In genomic region chr7:112206238-112207105, GRCh38 we compare ENCODE assay signal across 8 cellular contexts. TPM values are rescaled to one million over a fixed set of nuclear protein-coding genes. Genes with fewer than 3 reads are reported as not detected.
DNase-seq lines count a peak whose midpoint lies in the region; ATAC-seq and TF ChIP-seq lines count a peak whose summit lies in the region.

DOCK4 (minus strand) TSS chr7:112206399; CDS start chr7:112206138, 261 bp downstream.
ZNF277 (plus strand) TSS chr7:112206695; CDS start chr7:112206717, 22 bp downstream.

- intact Hi-C loops in activated B cell treated with CpG ODN at 0.5 μM for 24 hours (cut with micrococcal nuclease) = loop anchor here (1.0 to 10.0 kb wide), 7 partner anchors 125 to 912 kb away; partner anchors contain the start of genes IFRD1, IMMP2L, SMIM30 and TMEM168

- peak within 1 kb of the TSS; percentile 85 for H3K4me3 ChIP-seq in AG09309 (ENCODE audit: control insufficient read depth, low read depth, low read length)

- H3K27ac Mint-ChIP-seq in activated B cell treated with CpG ODN at 0.5 μM for 24 hours (peak within 1 kb of the TSS; percentile 83), immature natural killer cell (peak within 1 kb of the TSS; percentile 85 to 94 (median 89))

- peaks cover 38% of the 10 kb centered on the region for H3K4me1 Mint-ChIP-seq in activated B cell treated with CpG ODN at 0.5 μM for 24 hours
- H3K4me1 Mint-ChIP-seq in immature natural killer cell = peaks cover 34 to 41% of the 10 kb centered on the region in 2 donors

- DNase-seq in AG09309 (ENCODE audit: low read depth) (peak; percentile 95), NCI-H226 (peak; percentile 96), activated B cell treated with CpG ODN at 0.5 μM for 24 hours (peak; percentile 99), immature natural killer cell (peak; percentile 99 to 100 (median 99)), smooth muscle cell of the brain vasculature (ENCODE audit: low read depth, low spot score) (peak; percentile 97)
- peak; percentile 99 for DNase-seq in central memory CD4-positive, alpha-beta T cell

- H3K4me3 Mint-ChIP-seq in activated B cell treated with CpG ODN at 0.5 μM for 24 hours (peak within 1 kb of the TSS; percentile 97), immature natural killer cell (peak within 1 kb of the TSS; percentile 94 to 97 (median 94))

- POLR2A ChIA-PET in activated B cell treated with CpG ODN at 0.5 μM for 24 hours (lab: Charles Lee) = interaction anchor here (0.7 to 1.8 kb wide), 3 partner anchors 57 to 244 kb away, joined by 3 to 17 read pairs (median 14); partner anchors contain the start of gene IFRD1

- no peak for TF ChIP-seq CTCF in AG09309 (IDR thresholded peaks at IDR 0.05; ENCODE audit: control insufficient read depth, insufficient read depth, low read depth, low read length, missing control alignments)
- TF ChIP-seq CTCF in activated B cell treated with CpG ODN at 0.5 μM for 24 hours (IDR thresholded peaks at IDR 0.05) = no peak

- H3K9me3 Mint-ChIP-seq in activated B cell treated with CpG ODN at 0.5 μM for 24 hours = no peaks in the 10 kb centered on the region
- H3K9me3 Mint-ChIP-seq in immature natural killer cell = no peaks in the 10 kb centered on the region

- ATAC-seq in GM19023 (IDR thresholded peaks at IDR 0.05; ENCODE audit: unreplicated experiment) (peak; percentile 97), HG03196 (IDR thresholded peaks at IDR 0.05; ENCODE audit: unreplicated experiment) (peak; percentile 96), activated B cell treated with CpG ODN at 0.5 μM for 24 hours (ENCODE audit: low read depth) (peak; percentile 90)

- H3K36me3 Mint-ChIP-seq in activated B cell treated with CpG ODN at 0.5 μM for 24 hours (ENCODE audit: low read depth) (peaks cover 6% of the 10 kb centered on the region), immature natural killer cell (no peaks in the 10 kb centered on the region)

- H3K27me3 Mint-ChIP-seq in activated B cell treated with CpG ODN at 0.5 μM for 24 hours (peaks cover 25% of the 10 kb centered on the region), immature natural killer cell (ENCODE audit: low read depth in 3 of 3) (peaks cover 15 to 37% (median 15%) of the 10 kb centered on the region in 3 donors)

- CTCF ChIA-PET in activated B cell treated with CpG ODN at 0.5 μM for 24 hours (lab: Charles Lee) = no interaction called here

RNA-seq across cellular contexts. Expression of gene DOCK4, which starts in this region (rescaled TPM):
- total RNA-seq in activated B cell treated with CpG ODN at 0.5 μM for 24 hours = 0.61 and 0.73 TPM in 2 replicates
- under 1 TPM in 1 of 3 donors, not detected in 2; 0.18 TPM for polyA plus RNA-seq in immature natural killer cell

RNA-seq across cellular contexts. Expression of gene ZNF277, which starts in this region (rescaled TPM):
- 12.6 and 13.1 TPM in 2 replicates for total RNA-seq in activated B cell treated with CpG ODN at 0.5 μM for 24 hours
- polyA plus RNA-seq in immature natural killer cell = 10 to 100 TPM in 2 of 3 donors, 1 to 10 TPM in 1; 8.3 to 17.7 (median 15.5) TPM

Comparison
In these comparisons a context has a peak if more than half of its experiments do, and no peak if none do; other contexts are left out.
1. Peak in every context shown above with its lines: DNase-seq, ATAC-seq and H3K4me3 ChIP-seq.